In the genomic region with DNA sequence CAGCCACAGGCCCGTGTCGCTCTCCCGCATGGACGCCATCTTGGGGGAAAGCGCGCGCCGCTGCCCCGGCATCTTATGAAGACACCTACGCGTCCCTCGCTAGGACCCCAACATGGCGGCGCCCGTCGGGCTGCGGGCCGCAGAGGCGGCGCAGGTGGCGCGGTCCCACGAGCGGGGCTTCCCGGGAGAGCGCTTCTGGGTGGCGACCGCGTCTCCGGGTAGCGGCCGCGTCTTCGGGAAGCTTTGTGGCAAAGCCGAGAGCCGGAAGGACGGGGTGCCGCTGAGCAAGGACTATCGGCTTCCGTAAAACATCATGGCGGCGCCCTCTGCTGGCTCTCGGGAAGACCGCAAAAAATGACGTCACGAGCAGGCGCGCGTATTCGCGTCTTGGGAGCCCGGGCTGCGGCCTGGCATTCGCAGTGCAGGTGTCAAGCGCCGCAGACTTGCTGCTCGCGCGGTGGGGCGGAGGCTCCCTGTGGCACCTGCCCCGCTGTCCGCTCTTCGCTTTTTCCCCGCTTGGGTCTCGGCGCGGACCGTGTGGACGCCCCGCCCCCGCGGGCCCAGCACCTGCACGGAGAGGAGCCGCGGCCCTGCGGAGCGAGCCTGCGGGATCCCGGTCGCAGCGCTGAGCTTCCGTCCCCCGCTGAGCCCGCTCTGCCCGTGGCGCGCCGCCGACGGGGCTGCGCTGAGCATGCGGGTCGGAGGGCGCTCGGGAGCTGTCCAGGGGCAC, we compare ENCODE assay signal across 1 cellular context.
TF ChIP-seq lines count a peak whose summit lies in the region.

A gene (minus strand): TSS at position 54 of the 730 bp plus-strand sequence. CDS start 15 bp downstream, at position 39.

TF ChIP-seq in HepG2, 621 proteins besides CTCF, POLR2A, EP300 and RAD21 (continued from another document):
- no peak for TF ChIP-seq MAZ (IDR thresholded peaks at IDR 0.05; ENCODE audit: borderline replicate concordance, low read depth, low read length)
- TF ChIP-seq MAZ (CRISPR knock-in tag; IDR thresholded peaks at IDR 0.05; ENCODE audit: low read depth): peak; percentile 58; the same call in 1 of the 2 replicates
- TF ChIP-seq, protein P1, sequence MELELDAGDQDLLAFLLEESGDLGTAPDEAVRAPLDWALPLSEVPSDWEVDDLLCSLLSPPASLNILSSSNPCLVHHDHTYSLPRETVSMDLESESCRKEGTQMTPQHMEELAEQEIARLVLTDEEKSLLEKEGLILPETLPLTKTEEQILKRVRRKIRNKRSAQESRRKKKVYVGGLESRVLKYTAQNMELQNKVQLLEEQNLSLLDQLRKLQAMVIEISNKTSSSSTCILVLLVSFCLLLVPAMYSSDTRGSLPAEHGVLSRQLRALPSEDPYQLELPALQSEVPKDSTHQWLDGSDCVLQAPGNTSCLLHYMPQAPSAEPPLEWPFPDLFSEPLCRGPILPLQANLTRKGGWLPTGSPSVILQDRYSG (CRISPR knock-in tag; IDR thresholded peaks at IDR 0.05): no peak
- TF ChIP-seq RNF2 (conservative IDR thresholded peaks at IDR 0.05; ENCODE audit: low read depth): peak; percentile 84
- TF ChIP-seq ZNF839 (CRISPR knock-in tag; IDR thresholded peaks at IDR 0.05; ENCODE audit: borderline replicate concordance): 0 out of 2 replicates have a peak, but pooled peaks have one; percentile 18
- no peak for TF ChIP-seq SYNCRIP (IDR thresholded peaks at IDR 0.05; ENCODE audit: insufficient read depth, low read depth, low read length)
- TF ChIP-seq, protein P2, sequence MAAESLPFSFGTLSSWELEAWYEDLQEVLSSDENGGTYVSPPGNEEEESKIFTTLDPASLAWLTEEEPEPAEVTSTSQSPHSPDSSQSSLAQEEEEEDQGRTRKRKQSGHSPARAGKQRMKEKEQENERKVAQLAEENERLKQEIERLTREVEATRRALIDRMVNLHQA (CRISPR knock-in tag; IDR thresholded peaks at IDR 0.05): no peak
- TF ChIP-seq RFX1 (IDR thresholded peaks at IDR 0.05): no peak
- TF ChIP-seq, protein P3, sequence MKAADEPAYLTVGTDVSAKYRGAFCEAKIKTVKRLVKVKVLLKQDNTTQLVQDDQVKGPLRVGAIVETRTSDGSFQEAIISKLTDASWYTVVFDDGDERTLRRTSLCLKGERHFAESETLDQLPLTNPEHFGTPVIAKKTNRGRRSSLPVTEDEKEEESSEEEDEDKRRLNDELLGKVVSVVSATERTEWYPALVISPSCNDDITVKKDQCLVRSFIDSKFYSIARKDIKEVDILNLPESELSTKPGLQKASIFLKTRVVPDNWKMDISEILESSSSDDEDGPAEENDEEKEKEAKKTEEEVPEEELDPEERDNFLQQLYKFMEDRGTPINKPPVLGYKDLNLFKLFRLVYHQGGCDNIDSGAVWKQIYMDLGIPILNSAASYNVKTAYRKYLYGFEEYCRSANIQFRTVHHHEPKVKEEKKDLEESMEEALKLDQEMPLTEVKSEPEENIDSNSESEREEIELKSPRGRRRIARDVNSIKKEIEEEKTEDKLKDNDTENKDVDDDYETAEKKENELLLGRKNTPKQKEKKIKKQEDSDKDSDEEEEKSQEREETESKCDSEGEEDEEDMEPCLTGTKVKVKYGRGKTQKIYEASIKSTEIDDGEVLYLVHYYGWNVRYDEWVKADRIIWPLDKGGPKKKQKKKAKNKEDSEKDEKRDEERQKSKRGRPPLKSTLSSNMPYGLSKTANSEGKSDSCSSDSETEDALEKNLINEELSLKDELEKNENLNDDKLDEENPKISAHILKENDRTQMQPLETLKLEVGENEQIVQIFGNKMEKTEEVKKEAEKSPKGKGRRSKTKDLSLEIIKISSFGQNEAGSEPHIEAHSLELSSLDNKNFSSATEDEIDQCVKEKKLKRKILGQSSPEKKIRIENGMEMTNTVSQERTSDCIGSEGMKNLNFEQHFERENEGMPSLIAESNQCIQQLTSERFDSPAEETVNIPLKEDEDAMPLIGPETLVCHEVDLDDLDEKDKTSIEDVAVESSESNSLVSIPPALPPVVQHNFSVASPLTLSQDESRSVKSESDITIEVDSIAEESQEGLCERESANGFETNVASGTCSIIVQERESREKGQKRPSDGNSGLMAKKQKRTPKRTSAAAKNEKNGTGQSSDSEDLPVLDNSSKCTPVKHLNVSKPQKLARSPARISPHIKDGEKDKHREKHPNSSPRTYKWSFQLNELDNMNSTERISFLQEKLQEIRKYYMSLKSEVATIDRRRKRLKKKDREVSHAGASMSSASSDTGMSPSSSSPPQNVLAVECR (CRISPR knock-in tag; IDR thresholded peaks at IDR 0.05; ENCODE audit: borderline replicate concordance): peak; percentile 95
- peak; percentile 68 for TF ChIP-seq SIN3B (IDR thresholded peaks at IDR 0.05; ENCODE audit: low read length)
- TF ChIP-seq ASH2L (IDR thresholded peaks at IDR 0.05; ENCODE audit: insufficient read length, low read depth, low read length): peak; percentile 95
- peak; percentile 4; the same call in 1 of the 2 replicates for TF ChIP-seq MAFG (CRISPR knock-in tag; IDR thresholded peaks at IDR 0.05)
- TF ChIP-seq ZNF605 (CRISPR knock-in tag; IDR thresholded peaks at IDR 0.05): no peak
TF ChIP-seq in HepG2: peak in this region for 323.
